Comparison of ENCODE assay signal across 21 cellular contexts in genomic region chr3:172333692-172334457, GRCh38.
A peak's percentile ranks its signal among the peaks of the same experiment; 100 is the strongest.
DNase-seq lines count a peak whose midpoint lies in the region; ATAC-seq and TF ChIP-seq lines count a peak whose summit lies in the region.
"Had no signal": no experiment of that assay in that cellular context is flagged by ENCODE, and none has a peak within 500 bp of the region (broad histone marks: within the 10 kb centered on the region; RNA-seq: fewer than 3 reads in every experiment).

No MANE protein-coding gene starts in this region.

- H2AK5ac ChIP-seq in trophoblast cell (ENCODE audit: low read length) = no peak overlapping the region

- H3K79me2 ChIP-seq in GM23338 (replicated peaks; ENCODE audit: insufficient read depth) = no peaks in the 10 kb centered on the region
- no peaks in the 10 kb centered on the region for H3K79me2 ChIP-seq in trophoblast cell (ENCODE audit: control insufficient read depth, insufficient read depth, low read length, poor library complexity)

- no peak overlapping the region for H2BK12ac ChIP-seq in trophoblast cell (ENCODE audit: low read length)

- no peaks in the 10 kb centered on the region for H3K27me3 ChIP-seq in GM23338 (ENCODE audit: insufficient read depth)
- no peaks in the 10 kb centered on the region for H3K27me3 ChIP-seq in trophoblast cell (ENCODE audit: insufficient read depth, low read length)
- H3K27me3 ChIP-seq: breast epithelium, gastrocnemius medialis, tibial artery had no signal

- H3K4me3 Mint-ChIP-seq in GM23338 (no peak overlapping the region), chondrocyte (ENCODE audit: unreplicated experiment) (no peak overlapping the region), nephron progenitor cell (no peak overlapping the region)
- no peak overlapping the region for H3K4me3 Mint-ChIP-seq in stimulated activated memory B cell treated with anti-CD40 and anti-IgM and Interleukin-4, amounts not matched to agents 10 μg/mL and 1 μg/mL and 100 μg/mL, for 72 hours
- H3K4me3 Mint-ChIP-seq: activated naive CD8-positive, alpha-beta T cell; activated T-cell treated with anti-CD3 and anti-CD28 coated beads, Interleukin-2, amount 50 U/mL, for 24 hours; CD4-positive, alpha-beta T cell; memory B cell had no signal

- no peak overlapping the region for H2BK5ac ChIP-seq in trophoblast cell (ENCODE audit: low read depth, low read length, poor library complexity)

- no peak overlapping the region for H3K4ac ChIP-seq in trophoblast cell (ENCODE audit: low read depth, low read length)

- no peak overlapping the region for H4K8ac ChIP-seq in trophoblast cell (ENCODE audit: low read depth, low read length)

- peaks cover 22% of the 10 kb centered on the region for H3K36me3 ChIP-seq in GM23338 (ENCODE audit: insufficient read depth)
- peaks cover 24 to 32% of the 10 kb centered on the region in 2 experiments for H3K36me3 ChIP-seq in trophoblast cell (ENCODE audit: control insufficient read depth in 1 of 2, insufficient read depth in 2 of 2, low read length in 2 of 2)
- H3K36me3 ChIP-seq: breast epithelium had no signal

- no peaks in the 10 kb centered on the region for H3K9me2 ChIP-seq in GM23338 (ENCODE audit: insufficient read depth)

- H3K9ac ChIP-seq in trophoblast cell (ENCODE audit: low read length) = no peak overlapping the region

- H3K27ac ChIP-seq in GM23338 (ENCODE audit: low read depth) = 0 out of 2 replicates have a peak overlapping the region, but pooled peaks have one; percentile 30
- no peak overlapping the region for H3K27ac ChIP-seq in trophoblast cell (ENCODE audit: low read depth, low read length)
- H3K27ac ChIP-seq: gastrocnemius medialis, skin epidermis had no signal

- no peaks in the 10 kb centered on the region; the same call in 2 of the 3 replicates for H3K4me1 Mint-ChIP-seq in GM23338
- H3K4me1 Mint-ChIP-seq in chondrocyte (ENCODE audit: low read depth) = peaks cover 12% of the 10 kb centered on the region
- H3K4me1 Mint-ChIP-seq in nephron progenitor cell = no peaks in the 10 kb centered on the region
- no peaks in the 10 kb centered on the region for H3K4me1 Mint-ChIP-seq in stimulated activated memory B cell treated with anti-CD40 and anti-IgM and Interleukin-4, amounts not matched to agents 10 μg/mL and 1 μg/mL and 100 μg/mL, for 72 hours
- H3K4me1 Mint-ChIP-seq: memory B cell had no signal

- no peak overlapping the region for H2BK120ac ChIP-seq in trophoblast cell (ENCODE audit: insufficient read depth, low read length, poor library complexity)

- no peak overlapping the region for H3K4me2 ChIP-seq in GM23338
- no peak overlapping the region for H3K4me2 ChIP-seq in trophoblast cell (ENCODE audit: low read length)

- no peak overlapping the region for H3K27ac Mint-ChIP-seq in GM23338
- no peak overlapping the region for H3K27ac Mint-ChIP-seq in chondrocyte (ENCODE audit: unreplicated experiment)
- H3K27ac Mint-ChIP-seq in nephron progenitor cell = peak overlapping the region; percentile 9
- H3K27ac Mint-ChIP-seq in stimulated activated memory B cell treated with anti-CD40 and anti-IgM and Interleukin-4, amounts not matched to agents 10 μg/mL and 1 μg/mL and 100 μg/mL, for 72 hours = no peak overlapping the region
- H3K27ac Mint-ChIP-seq: activated naive CD8-positive, alpha-beta T cell; activated T-cell treated with anti-CD3 and anti-CD28 coated beads, Interleukin-2, amount 50 U/mL, for 24 hours; CD4-positive, alpha-beta T cell; memory B cell had no signal

- no peaks in the 10 kb centered on the region for H3F3A ChIP-seq in GM23338 (replicated peaks; ENCODE audit: low read depth)

- H3K18ac ChIP-seq in trophoblast cell (ENCODE audit: low read length) = no peak overlapping the region

- H3K9me3 ChIP-seq in trophoblast cell (ENCODE audit: insufficient read depth, low read depth, low read length) = no peaks in the 10 kb centered on the region
- H3K9me3 ChIP-seq: breast epithelium, gastrocnemius medialis, tibial artery had no signal

- H2AFZ ChIP-seq in GM23338 = no peak overlapping the region
- no peak overlapping the region for H2AFZ ChIP-seq in trophoblast cell (ENCODE audit: insufficient read depth, low read length, poor library complexity)

- no peak overlapping the region for H4K12ac ChIP-seq in trophoblast cell (ENCODE audit: low read depth, low read length)

- DNase-seq in NCI-H146 (lab: John Stamatoyannopoulos, UW) (peak; percentile 21), NCI-H146 treated with DMSO at 0.1 percent for 48 hours (lab: John Stamatoyannopoulos, UW; ENCODE audit: unreplicated experiment) (no peak), GM23338 (ENCODE audit: low spot score) (no peak), chondrocyte (ENCODE audit: low spot score) (no peak), nephron progenitor cell (no peak), trophoblast cell (no peak), SHP77 (lab: John Stamatoyannopoulos, UW) (no peak)
- DNase-seq: 8988T; activated CD4-positive, alpha-beta T cell treated with anti-CD3 and anti-CD28 coated beads for 4 hours; activated T-cell treated with anti-CD3 and anti-CD28 coated beads, Interleukin-2, amount 50 U/mL, for 24 hours; CD4-positive, alpha-beta T cell; EL; gastrocnemius medialis; NCI-H774; Right ventricle myocardium superior; tibial artery had no signal

- no peaks in the 10 kb centered on the region for H4K20me1 ChIP-seq in GM23338 (replicated peaks; ENCODE audit: insufficient read depth)

- H4K91ac ChIP-seq in trophoblast cell (ENCODE audit: low read depth, low read length) = no peak overlapping the region

- WGBS in trophoblast cell (ENCODE audit: extremely low coverage, insufficient coverage, insufficient read length) = no CpG with 5 or more reads among the region's 7 CpGs

- H3K36me3 Mint-ChIP-seq in GM23338 (ENCODE audit: low read depth) = peaks cover 68% of the 10 kb centered on the region
- H3K36me3 Mint-ChIP-seq in chondrocyte (ENCODE audit: low read depth) = peaks cover 32% of the 10 kb centered on the region
- H3K36me3 Mint-ChIP-seq in nephron progenitor cell (ENCODE audit: low read depth) = peaks cover 76% of the 10 kb centered on the region
- H3K36me3 Mint-ChIP-seq in stimulated activated memory B cell treated with anti-CD40 and anti-IgM and Interleukin-4, amounts not matched to agents 10 μg/mL and 1 μg/mL and 100 μg/mL, for 72 hours = peaks cover 15% of the 10 kb centered on the region

- peak; percentile 39 to 47; a peak in 3 of 4 replicates for TF ChIP-seq CTCF in GM23338 (conservative IDR thresholded peaks at IDR 0.05; ENCODE audit: low read depth in 2 of 2)
- TF ChIP-seq CTCF in chondrocyte (IDR thresholded peaks at IDR 0.05) = peak; percentile 68
- TF ChIP-seq CTCF in nephron progenitor cell (IDR thresholded peaks at IDR 0.05) = no peak

- no peaks in the 10 kb centered on the region for H3K9me3 Mint-ChIP-seq in GM23338
- H3K9me3 Mint-ChIP-seq in chondrocyte (ENCODE audit: low read depth) = no peaks in the 10 kb centered on the region
- H3K9me3 Mint-ChIP-seq in nephron progenitor cell = no peaks in the 10 kb centered on the region
- no peaks in the 10 kb centered on the region for H3K9me3 Mint-ChIP-seq in stimulated activated memory B cell treated with anti-CD40 and anti-IgM and Interleukin-4, amounts not matched to agents 10 μg/mL and 1 μg/mL and 100 μg/mL, for 72 hours
- H3K9me3 Mint-ChIP-seq: activated T-cell treated with anti-CD3 and anti-CD28 coated beads, Interleukin-2, amount 50 U/mL, for 24 hours; CD4-positive, alpha-beta T cell; memory B cell had no signal

- no peak overlapping the region for H3K14ac ChIP-seq in trophoblast cell (ENCODE audit: low read length)

- H3K27me3 Mint-ChIP-seq in GM23338 (ENCODE audit: insufficient read depth, low read depth, poor library complexity) (peaks cover 3% of the 10 kb centered on the region), chondrocyte (ENCODE audit: low read depth) (no peaks in the 10 kb centered on the region), nephron progenitor cell (ENCODE audit: low read depth, poor library complexity) (no peaks in the 10 kb centered on the region)
- no peaks in the 10 kb centered on the region for H3K27me3 Mint-ChIP-seq in stimulated activated memory B cell treated with anti-CD40 and anti-IgM and Interleukin-4, amounts not matched to agents 10 μg/mL and 1 μg/mL and 100 μg/mL, for 72 hours
- H3K27me3 Mint-ChIP-seq: activated naive CD8-positive, alpha-beta T cell; activated T-cell treated with anti-CD3 and anti-CD28 coated beads, Interleukin-2, amount 50 U/mL, for 24 hours; CD4-positive, alpha-beta T cell; memory B cell had no signal

- no peak overlapping the region for H3K4me3 ChIP-seq in GM23338
- H3K4me3 ChIP-seq in trophoblast cell (ENCODE audit: low read depth, low read length) = no peak overlapping the region
- H3K4me3 ChIP-seq: breast epithelium, gastrocnemius medialis, skin epidermis, tibial artery had no signal

- no peaks in the 10 kb centered on the region for H3K79me1 ChIP-seq in trophoblast cell (ENCODE audit: low read length)

- H3K23ac ChIP-seq in trophoblast cell (ENCODE audit: low read length) = no peak overlapping the region

- no peak for ATAC-seq in GM23338
- no peak for ATAC-seq in stimulated activated memory B cell treated with anti-CD40 and anti-IgM and Interleukin-4, amounts not matched to agents 10 μg/mL and 1 μg/mL and 100 μg/mL, for 72 hours
- ATAC-seq: gastrocnemius medialis had no signal

- no peaks in the 10 kb centered on the region for H3K4me1 ChIP-seq in GM23338 (ENCODE audit: insufficient read depth)
- no peaks in the 10 kb centered on the region for H3K4me1 ChIP-seq in trophoblast cell (ENCODE audit: control insufficient read depth in 1 of 2, insufficient read depth in 2 of 2, low read length in 2 of 2)
- H3K4me1 ChIP-seq: breast epithelium, gastrocnemius medialis had no signal

TF ChIP-seq in GM23338, 12 proteins besides CTCF, POLR2A, EP300 and RAD21 (continues in another document):
- no peak for TF ChIP-seq EZH2phosphoT487 (IDR thresholded peaks at IDR 0.05; ENCODE audit: unreplicated experiment)
